1 cellular context compared by ENCODE assay signal in the genomic region with DNA sequence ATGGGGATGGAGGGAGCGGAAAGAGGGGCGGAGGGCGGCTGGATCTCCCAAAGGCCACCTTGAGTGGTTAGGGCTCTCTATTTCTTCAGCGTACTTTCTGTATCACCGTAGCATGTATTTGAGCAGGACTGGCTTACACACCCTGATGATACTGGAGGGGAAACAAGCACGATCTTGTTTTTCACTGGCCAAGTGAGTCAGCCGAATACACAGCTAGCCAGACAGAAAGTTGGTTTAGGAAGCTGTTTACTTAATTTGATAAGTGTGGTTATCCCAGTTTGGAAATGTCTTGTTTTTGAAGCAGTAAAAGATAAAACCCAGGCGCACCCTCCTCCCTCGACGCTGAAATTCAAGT.
TF ChIP-seq lines count a peak whose summit lies in the region.

No MANE protein-coding gene starts in this region.

TF ChIP-seq in HEK293, 187 proteins besides CTCF, POLR2A, EP300 and RAD21 (continued from another document):
- 0 out of 2 replicates have a peak, but pooled peaks have one; percentile 21 for TF ChIP-seq ZNF76 (tag by site-specific recombination; IDR thresholded peaks at IDR 0.05; ENCODE audit: borderline replicate concordance, low read depth)
- TF ChIP-seq FEZF1 (tag by site-specific recombination; IDR thresholded peaks at IDR 0.05), result peak; percentile 27
- TF ChIP-seq, protein P1, sequence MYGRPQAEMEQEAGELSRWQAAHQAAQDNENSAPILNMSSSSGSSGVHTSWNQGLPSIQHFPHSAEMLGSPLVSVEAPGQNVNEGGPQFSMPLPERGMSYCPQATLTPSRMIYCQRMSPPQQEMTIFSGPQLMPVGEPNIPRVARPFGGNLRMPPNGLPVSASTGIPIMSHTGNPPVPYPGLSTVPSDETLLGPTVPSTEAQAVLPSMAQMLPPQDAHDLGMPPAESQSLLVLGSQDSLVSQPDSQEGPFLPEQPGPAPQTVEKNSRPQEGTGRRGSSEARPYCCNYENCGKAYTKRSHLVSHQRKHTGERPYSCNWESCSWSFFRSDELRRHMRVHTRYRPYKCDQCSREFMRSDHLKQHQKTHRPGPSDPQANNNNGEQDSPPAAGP (tag by site-specific recombination; IDR thresholded peaks at IDR 0.05), result peak; percentile 71
- TF ChIP-seq, protein P2, sequence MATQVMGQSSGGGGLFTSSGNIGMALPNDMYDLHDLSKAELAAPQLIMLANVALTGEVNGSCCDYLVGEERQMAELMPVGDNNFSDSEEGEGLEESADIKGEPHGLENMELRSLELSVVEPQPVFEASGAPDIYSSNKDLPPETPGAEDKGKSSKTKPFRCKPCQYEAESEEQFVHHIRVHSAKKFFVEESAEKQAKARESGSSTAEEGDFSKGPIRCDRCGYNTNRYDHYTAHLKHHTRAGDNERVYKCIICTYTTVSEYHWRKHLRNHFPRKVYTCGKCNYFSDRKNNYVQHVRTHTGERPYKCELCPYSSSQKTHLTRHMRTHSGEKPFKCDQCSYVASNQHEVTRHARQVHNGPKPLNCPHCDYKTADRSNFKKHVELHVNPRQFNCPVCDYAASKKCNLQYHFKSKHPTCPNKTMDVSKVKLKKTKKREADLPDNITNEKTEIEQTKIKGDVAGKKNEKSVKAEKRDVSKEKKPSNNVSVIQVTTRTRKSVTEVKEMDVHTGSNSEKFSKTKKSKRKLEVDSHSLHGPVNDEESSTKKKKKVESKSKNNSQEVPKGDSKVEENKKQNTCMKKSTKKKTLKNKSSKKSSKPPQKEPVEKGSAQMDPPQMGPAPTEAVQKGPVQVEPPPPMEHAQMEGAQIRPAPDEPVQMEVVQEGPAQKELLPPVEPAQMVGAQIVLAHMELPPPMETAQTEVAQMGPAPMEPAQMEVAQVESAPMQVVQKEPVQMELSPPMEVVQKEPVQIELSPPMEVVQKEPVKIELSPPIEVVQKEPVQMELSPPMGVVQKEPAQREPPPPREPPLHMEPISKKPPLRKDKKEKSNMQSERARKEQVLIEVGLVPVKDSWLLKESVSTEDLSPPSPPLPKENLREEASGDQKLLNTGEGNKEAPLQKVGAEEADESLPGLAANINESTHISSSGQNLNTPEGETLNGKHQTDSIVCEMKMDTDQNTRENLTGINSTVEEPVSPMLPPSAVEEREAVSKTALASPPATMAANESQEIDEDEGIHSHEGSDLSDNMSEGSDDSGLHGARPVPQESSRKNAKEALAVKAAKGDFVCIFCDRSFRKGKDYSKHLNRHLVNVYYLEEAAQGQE (tag by site-specific recombination; IDR thresholded peaks at IDR 0.05), result no peak
- TF ChIP-seq ZEB2 (tag by site-specific recombination; IDR thresholded peaks at IDR 0.05), result no peak
- TF ChIP-seq MEIS1 (CRISPR knock-in tag; IDR thresholded peaks at IDR 0.05; ENCODE audit: borderline replicate concordance), result no peak
- TF ChIP-seq ZFP37 (tag by site-specific recombination; IDR thresholded peaks at IDR 0.05), result no peak
- TF ChIP-seq, protein P3, sequence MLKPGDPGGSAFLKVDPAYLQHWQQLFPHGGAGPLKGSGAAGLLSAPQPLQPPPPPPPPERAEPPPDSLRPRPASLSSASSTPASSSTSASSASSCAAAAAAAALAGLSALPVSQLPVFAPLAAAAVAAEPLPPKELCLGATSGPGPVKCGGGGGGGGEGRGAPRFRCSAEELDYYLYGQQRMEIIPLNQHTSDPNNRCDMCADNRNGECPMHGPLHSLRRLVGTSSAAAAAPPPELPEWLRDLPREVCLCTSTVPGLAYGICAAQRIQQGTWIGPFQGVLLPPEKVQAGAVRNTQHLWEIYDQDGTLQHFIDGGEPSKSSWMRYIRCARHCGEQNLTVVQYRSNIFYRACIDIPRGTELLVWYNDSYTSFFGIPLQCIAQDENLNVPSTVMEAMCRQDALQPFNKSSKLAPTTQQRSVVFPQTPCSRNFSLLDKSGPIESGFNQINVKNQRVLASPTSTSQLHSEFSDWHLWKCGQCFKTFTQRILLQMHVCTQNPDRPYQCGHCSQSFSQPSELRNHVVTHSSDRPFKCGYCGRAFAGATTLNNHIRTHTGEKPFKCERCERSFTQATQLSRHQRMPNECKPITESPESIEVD (tag by site-specific recombination; IDR thresholded peaks at IDR 0.05), result 0 out of 2 replicates have a peak, but pooled peaks have one; percentile 34
- TF ChIP-seq BCL11A (tag by site-specific recombination; IDR thresholded peaks at IDR 0.05; ENCODE audit: low read depth), result no peak
TF ChIP-seq in HEK293: peak in this region for 8.
